1 cellular context compared by ENCODE assay signal in the genomic region with DNA sequence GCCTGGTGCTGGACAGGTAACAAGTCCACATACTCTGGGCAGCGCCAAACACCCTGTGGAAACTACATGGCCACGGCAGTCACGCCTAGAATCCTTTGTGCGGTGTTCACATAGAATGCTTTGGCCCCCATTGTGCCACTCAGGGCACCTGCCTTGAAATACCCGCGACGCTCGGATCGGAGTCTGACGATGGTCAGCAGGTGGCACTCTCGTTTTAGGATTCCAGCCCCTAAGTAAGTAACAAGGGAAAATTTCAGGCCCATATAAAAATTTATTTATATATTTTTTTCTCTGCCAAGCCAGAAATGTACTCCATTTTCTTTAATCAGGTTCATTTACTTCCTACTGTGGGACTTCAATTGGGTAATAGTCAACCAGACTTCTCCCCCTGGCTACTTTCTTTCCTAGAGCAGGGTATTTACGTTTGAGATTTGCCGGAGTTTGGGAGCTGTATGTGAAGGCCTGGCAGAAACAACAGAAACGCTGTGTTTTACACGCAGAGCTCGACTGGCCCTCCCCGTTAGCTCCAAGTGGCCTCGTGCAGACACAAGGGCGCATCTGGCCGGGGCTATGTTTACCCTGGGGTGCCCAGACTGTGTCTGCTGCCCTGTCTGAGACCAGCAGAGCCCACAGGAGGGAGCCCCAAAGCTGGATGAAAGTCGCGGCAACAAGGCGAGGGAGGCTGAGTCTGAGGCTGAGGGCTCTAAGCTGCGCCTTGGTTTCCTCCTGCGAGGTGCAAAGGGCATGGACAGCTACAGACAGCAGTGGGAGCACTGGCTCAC.
TF ChIP-seq lines count a peak whose summit lies in the region.

No MANE protein-coding gene starts in this region.

TF ChIP-seq in neural cell, 6 proteins besides CTCF, POLR2A, EP300 and RAD21 (continued from another document):
- TF ChIP-seq, protein P1, sequence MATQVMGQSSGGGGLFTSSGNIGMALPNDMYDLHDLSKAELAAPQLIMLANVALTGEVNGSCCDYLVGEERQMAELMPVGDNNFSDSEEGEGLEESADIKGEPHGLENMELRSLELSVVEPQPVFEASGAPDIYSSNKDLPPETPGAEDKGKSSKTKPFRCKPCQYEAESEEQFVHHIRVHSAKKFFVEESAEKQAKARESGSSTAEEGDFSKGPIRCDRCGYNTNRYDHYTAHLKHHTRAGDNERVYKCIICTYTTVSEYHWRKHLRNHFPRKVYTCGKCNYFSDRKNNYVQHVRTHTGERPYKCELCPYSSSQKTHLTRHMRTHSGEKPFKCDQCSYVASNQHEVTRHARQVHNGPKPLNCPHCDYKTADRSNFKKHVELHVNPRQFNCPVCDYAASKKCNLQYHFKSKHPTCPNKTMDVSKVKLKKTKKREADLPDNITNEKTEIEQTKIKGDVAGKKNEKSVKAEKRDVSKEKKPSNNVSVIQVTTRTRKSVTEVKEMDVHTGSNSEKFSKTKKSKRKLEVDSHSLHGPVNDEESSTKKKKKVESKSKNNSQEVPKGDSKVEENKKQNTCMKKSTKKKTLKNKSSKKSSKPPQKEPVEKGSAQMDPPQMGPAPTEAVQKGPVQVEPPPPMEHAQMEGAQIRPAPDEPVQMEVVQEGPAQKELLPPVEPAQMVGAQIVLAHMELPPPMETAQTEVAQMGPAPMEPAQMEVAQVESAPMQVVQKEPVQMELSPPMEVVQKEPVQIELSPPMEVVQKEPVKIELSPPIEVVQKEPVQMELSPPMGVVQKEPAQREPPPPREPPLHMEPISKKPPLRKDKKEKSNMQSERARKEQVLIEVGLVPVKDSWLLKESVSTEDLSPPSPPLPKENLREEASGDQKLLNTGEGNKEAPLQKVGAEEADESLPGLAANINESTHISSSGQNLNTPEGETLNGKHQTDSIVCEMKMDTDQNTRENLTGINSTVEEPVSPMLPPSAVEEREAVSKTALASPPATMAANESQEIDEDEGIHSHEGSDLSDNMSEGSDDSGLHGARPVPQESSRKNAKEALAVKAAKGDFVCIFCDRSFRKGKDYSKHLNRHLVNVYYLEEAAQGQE (IDR thresholded peaks at IDR 0.05; ENCODE audit: borderline replicate concordance) = no peak
- no peak for TF ChIP-seq TAF1 (IDR thresholded peaks at IDR 0.05; ENCODE audit: low read depth)
- peak; percentile 89 for TF ChIP-seq SMC3 (conservative IDR thresholded peaks at IDR 0.05; ENCODE audit: poor library complexity)
- no peak for TF ChIP-seq MXI1 (conservative IDR thresholded peaks at IDR 0.05; ENCODE audit: poor library complexity, severe bottlenecking)
